8 cellular contexts compared by ENCODE assay signal in the genomic region with DNA sequence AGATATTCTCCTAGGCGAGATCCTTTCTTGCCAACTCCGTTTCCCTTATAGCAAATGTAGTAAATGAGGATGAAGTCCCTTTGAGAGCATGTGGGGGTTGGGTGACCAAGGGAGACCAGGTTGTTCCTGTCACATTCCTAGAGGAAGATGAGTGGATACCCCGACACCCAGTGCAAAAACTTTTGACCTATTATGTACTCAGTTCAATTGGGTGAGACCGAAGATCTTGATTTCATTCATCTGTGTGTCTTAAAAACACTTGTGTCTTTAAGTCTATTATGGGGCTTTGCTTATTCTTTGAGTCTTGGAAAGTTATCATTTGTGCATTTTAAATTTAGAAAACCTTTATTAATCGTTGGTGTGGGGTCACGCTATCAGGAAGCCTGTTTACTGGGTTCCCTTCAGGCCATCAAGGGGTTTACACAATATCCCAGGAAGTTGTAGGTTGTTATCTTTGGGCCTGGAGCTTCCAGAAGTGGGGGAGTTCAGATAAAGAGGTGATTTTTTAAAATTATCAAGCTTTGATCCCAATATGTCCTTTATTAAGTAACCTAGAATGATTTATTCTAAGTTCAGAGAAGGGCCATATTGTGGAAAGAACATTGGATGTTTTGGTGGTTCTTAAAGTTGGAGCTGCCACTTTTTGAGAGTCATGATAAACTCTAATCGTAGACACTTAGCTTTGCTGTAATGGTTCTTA. TPM values are rescaled to one million over a fixed set of nuclear protein-coding genes. Genes with fewer than 3 reads are reported as not detected.
DNase-seq lines count a peak whose midpoint lies in the region; ATAC-seq and TF ChIP-seq lines count a peak whose summit lies in the region.

No MANE protein-coding gene starts in this region.

- peaks cover 36% of the 10 kb centered on the region for H3K27me3 Mint-ChIP-seq in CD4-positive, alpha-beta T cell

- H3K4me2 ChIP-seq in fibroblast of lung (ENCODE audit: extremely low read depth, insufficient read depth, low read length) (peak overlapping the region; percentile 86), trophoblast cell (ENCODE audit: low read length) (peak overlapping the region; percentile 75)

- peaks cover 26% of the 10 kb centered on the region for H3K79me2 ChIP-seq in fibroblast of lung (ENCODE audit: control insufficient read depth, insufficient read depth, low read length)
- peaks cover 23% of the 10 kb centered on the region for H3K79me2 ChIP-seq in trophoblast cell (ENCODE audit: control insufficient read depth, insufficient read depth, low read length, poor library complexity)

- H3K4me3 ChIP-seq in SJSA1 = peak overlapping the region; percentile 67
- peak overlapping the region; percentile 71 to 91 (median 76) for H3K4me3 ChIP-seq in fibroblast of lung (replicated peaks in 1 of 4; ENCODE audit: control extremely low read depth in 1 of 4, insufficient read depth in 1 of 4, low read depth in 3 of 4, low read length in 4 of 4)
- H3K4me3 ChIP-seq in trophoblast cell (ENCODE audit: low read depth, low read length) = peak overlapping the region; percentile 55

- peak overlapping the region; percentile 76 for H3K4me3 Mint-ChIP-seq in CD4-positive, alpha-beta T cell

- no peak overlapping the region for H4K91ac ChIP-seq in trophoblast cell (ENCODE audit: low read depth, low read length)

- H2AFZ ChIP-seq in fibroblast of lung (ENCODE audit: low read length) = no peak overlapping the region
- H2AFZ ChIP-seq in trophoblast cell (ENCODE audit: insufficient read depth, low read length, poor library complexity) = no peak overlapping the region

- POLR2A ChIA-PET in CD4-positive, alpha-beta T cell (lab: Charles Lee) = no interaction called here

- no peaks in the 10 kb centered on the region for H3K36me3 Mint-ChIP-seq in CD4-positive, alpha-beta T cell (ENCODE audit: low read depth)

- H3K4ac ChIP-seq in trophoblast cell (ENCODE audit: low read depth, low read length) = peak overlapping the region; percentile 35

- H3K9ac ChIP-seq in fibroblast of lung (ENCODE audit: insufficient read depth, low read length) = no peak overlapping the region
- H3K9ac ChIP-seq in trophoblast cell (ENCODE audit: low read length) = peak overlapping the region; percentile 81

- H3K4me1 ChIP-seq in SJSA1 (replicated peaks) (peaks cover 37% of the 10 kb centered on the region), fibroblast of lung (ENCODE audit: control insufficient read depth, extremely low read depth, insufficient read depth, low read length) (peaks cover 17% of the 10 kb centered on the region), trophoblast cell (ENCODE audit: control insufficient read depth in 1 of 2, insufficient read depth in 2 of 2, low read length in 2 of 2) (peaks cover 16 to 24% of the 10 kb centered on the region in 2 experiments)

- no peaks in the 10 kb centered on the region for H3K9me3 ChIP-seq in CD4-positive, alpha-beta T cell (ENCODE audit: control insufficient read depth, low read length)
- H3K9me3 ChIP-seq in SJSA1 (replicated peaks) = no peaks in the 10 kb centered on the region
- H3K9me3 ChIP-seq in fibroblast of lung (ENCODE audit: control insufficient read depth, insufficient read depth, low read depth, low read length) = no peaks in the 10 kb centered on the region
- peaks cover 6% of the 10 kb centered on the region for H3K9me3 ChIP-seq in trophoblast cell (ENCODE audit: insufficient read depth, low read depth, low read length)

- peaks cover 39% of the 10 kb centered on the region for H3K79me1 ChIP-seq in trophoblast cell (ENCODE audit: low read length)

- no peak overlapping the region for H2BK12ac ChIP-seq in trophoblast cell (ENCODE audit: low read length)

- H3K14ac ChIP-seq in trophoblast cell (ENCODE audit: low read length) = no peak overlapping the region

- H3K27me3 ChIP-seq in CD4-positive, alpha-beta T cell (ENCODE audit: control insufficient read depth, insufficient read depth, low read length) = peaks cover 20% of the 10 kb centered on the region
- peaks cover 6% of the 10 kb centered on the region; the same call in 1 of the 2 replicates for H3K27me3 ChIP-seq in SJSA1 (replicated peaks)
- H3K27me3 ChIP-seq in fibroblast of lung (ENCODE audit: control insufficient read depth, insufficient read depth, low read length) = no peaks in the 10 kb centered on the region
- H3K27me3 ChIP-seq in trophoblast cell (ENCODE audit: insufficient read depth, low read length) = no peaks in the 10 kb centered on the region

- H3K27ac Mint-ChIP-seq in CD4-positive, alpha-beta T cell = no peak overlapping the region

- peaks cover 6% of the 10 kb centered on the region for H4K20me1 ChIP-seq in fibroblast of lung (ENCODE audit: control insufficient read depth, extremely low read depth, insufficient read depth, low read length)

- CTCF ChIA-PET in CD4-positive, alpha-beta T cell (lab: Charles Lee) = no interaction called here

- no peak overlapping the region for H2BK120ac ChIP-seq in trophoblast cell (ENCODE audit: insufficient read depth, low read length, poor library complexity)

- intact Hi-C loops in CD4-positive, alpha-beta T cell (cut with DNase I, micrococcal nuclease) = loop anchor here in 1 of 2 experiments (5.0 to 10.0 kb wide), 2 partner anchors 513 to 1885 kb away; a partner anchor contains a TSS

- H3K23ac ChIP-seq in trophoblast cell (ENCODE audit: low read length) = no peak overlapping the region

- no peak for TF ChIP-seq CTCF in CD4-positive, alpha-beta T cell (IDR thresholded peaks at IDR 0.05)
- TF ChIP-seq CTCF in fibroblast of lung (conservative IDR thresholded peaks at IDR 0.05 in 1 of 2, IDR thresholded peaks at IDR 0.05 in 1 of 2; ENCODE audit: low read depth in 1 of 2, low read length in 2 of 2) = no peak

- DNase-seq in CD4-positive, alpha-beta T cell = peak in 1 of 10 experiments; percentile 4
- DNase-seq in SJSA1 (ENCODE audit: low read depth in 1 of 2, low spot score in 2 of 2) (peak in 1 of 2 experiments; percentile 62), fibroblast of lung (ENCODE audit: low read depth in 2 of 2) (peak; percentile 30 to 56), trophoblast cell (peak; percentile 41 to 78), GM19238 (ENCODE audit: insufficient read length, low spot score) (no peak)

- H4K12ac ChIP-seq in trophoblast cell (ENCODE audit: low read depth, low read length) = no peak overlapping the region

- no CpG with 5 or more reads among the region's 7 CpGs for WGBS in trophoblast cell (ENCODE audit: extremely low coverage, insufficient coverage, insufficient read length)

- no peaks in the 10 kb centered on the region for H3K4me1 Mint-ChIP-seq in CD4-positive, alpha-beta T cell (ENCODE audit: low read depth)

- no peak for ATAC-seq in CD4-positive, alpha-beta T cell (ENCODE audit: poor library complexity)
- ATAC-seq in GM18502 (IDR thresholded peaks at IDR 0.05; ENCODE audit: poor library complexity, unreplicated experiment) = no peak
- ATAC-seq in HG03175 (IDR thresholded peaks at IDR 0.05; ENCODE audit: unreplicated experiment) = no peak
- ATAC-seq in GM18517 (IDR thresholded peaks at IDR 0.05; ENCODE audit: unreplicated experiment) = no peak

- H3K18ac ChIP-seq in trophoblast cell (ENCODE audit: low read length) = no peak overlapping the region

- H2AK5ac ChIP-seq in trophoblast cell (ENCODE audit: low read length) = no peak overlapping the region

- no peak overlapping the region for H3K27ac ChIP-seq in CD4-positive, alpha-beta T cell (ENCODE audit: low read depth, low read length)
- 0 out of 2 replicates have a peak overlapping the region, but pooled peaks have one; percentile 1 for H3K27ac ChIP-seq in SJSA1
- peak overlapping the region; percentile 29 for H3K27ac ChIP-seq in fibroblast of lung (ENCODE audit: insufficient read depth, low read length)
- H3K27ac ChIP-seq in trophoblast cell (ENCODE audit: low read depth, low read length) = peak overlapping the region; percentile 84

- H3K9me3 Mint-ChIP-seq in CD4-positive, alpha-beta T cell = no peaks in the 10 kb centered on the region

- H3K36me3 ChIP-seq in SJSA1 (peaks cover 28% of the 10 kb centered on the region), fibroblast of lung (ENCODE audit: control insufficient read depth, insufficient read depth, low read length) (peaks cover 6% of the 10 kb centered on the region), trophoblast cell (ENCODE audit: control insufficient read depth in 1 of 2, insufficient read depth in 2 of 2, low read length in 2 of 2) (peaks cover 13 to 15% of the 10 kb centered on the region in 2 experiments)

- no peak overlapping the region for H4K8ac ChIP-seq in trophoblast cell (ENCODE audit: low read depth, low read length)

- no peak overlapping the region for H2BK5ac ChIP-seq in trophoblast cell (ENCODE audit: low read depth, low read length, poor library complexity)

RNA-seq across cellular contexts. Expression of a gene that starts 2.8 kb away (rescaled TPM):
- total RNA-seq in CD4-positive, alpha-beta T cell = 10 to 100 TPM; 25.9 to 26.6 TPM
- 399 and 453 TPM in 2 replicates for total RNA-seq in SJSA1 (2014; rRNA removed; shearing (Covaris generic))
- 85.3 and 171 TPM in 2 replicates for total RNA-seq in fibroblast of lung
- 107 and 113 TPM in 2 replicates for polyA plus RNA-seq in fibroblast of lung
- polyA plus RNA-seq in fibroblast of lung (2012) = 110 and 123 TPM in 2 replicates
- 19.5 and 39.4 TPM in 2 replicates for polyA minus RNA-seq in fibroblast of lung (ENCODE audit: low replicate concordance)
- polyA plus RNA-seq in trophoblast cell (2013) = 220 and 222 TPM in 2 replicates
